In genomic region chr13:107812013-107812412, GRCh38 we compare ENCODE assay signal across 23 cellular contexts.
"Had no signal": no experiment of that assay in that cellular context is flagged by ENCODE, and none has a peak within 500 bp of the region (broad histone marks: within the 10 kb centered on the region; RNA-seq: fewer than 3 reads in every experiment).

No MANE protein-coding gene starts in this region.

- H3K9me3 ChIP-seq: colonic mucosa, esophagus muscularis mucosa, gastroesophageal sphincter, heart left ventricle, left lung, lower lobe of right lung, mucosa of descending colon had no signal

- DNase-seq: colonic mucosa; cortex of kidney; effector CD8-positive, alpha-beta T cell; effector memory CD8-positive, alpha-beta T cell; endodermal cell; foreskin keratinocyte; heart left ventricle; hypothalamus; immature natural killer cell; left cardiac atrium; left lung; left ventricle myocardium superior; lower lobe of right lung; mesenchymal stem cell; mucosa of descending colon; naive B cell had no signal

- H3K4me2 ChIP-seq: hepatocyte had no signal

- H3K4me3 ChIP-seq: colonic mucosa, esophagus muscularis mucosa, gastroesophageal sphincter, heart left ventricle, hepatocyte, left lung, lower lobe of right lung, mucosa of descending colon had no signal

- H3K27ac Mint-ChIP-seq: dendritic cell treated with granulocyte-macrophage colony-stimulating factor and Interleukin-4, amounts not matched to agents 40 ng/mL and 50 ng/mL, for 4 days; effector memory CD8-positive, alpha-beta T cell; endodermal cell; immature natural killer cell; mesothelial cell of epicardium; naive B cell had no signal

- H3K4me1 ChIP-seq: colonic mucosa, esophagus muscularis mucosa, foreskin keratinocyte, gastroesophageal sphincter, heart left ventricle, left lung, lower lobe of right lung had no signal

- H3K27ac ChIP-seq: colonic mucosa, esophagus muscularis mucosa, foreskin keratinocyte, gastroesophageal sphincter, heart left ventricle, hepatocyte, left lung, lower lobe of right lung had no signal

- H3K4me1 Mint-ChIP-seq: immature natural killer cell, naive B cell had no signal

- H3K36me3 ChIP-seq: colonic mucosa, esophagus muscularis mucosa, gastroesophageal sphincter, heart left ventricle, left lung, lower lobe of right lung had no signal

- FAIRE-seq: endothelial cell of umbilical vein, keratinocyte had no signal

- H2AFZ ChIP-seq: hepatocyte had no signal

- H3K27me3 Mint-ChIP-seq: dendritic cell treated with granulocyte-macrophage colony-stimulating factor and Interleukin-4, amounts not matched to agents 40 ng/mL and 50 ng/mL, for 4 days; effector memory CD8-positive, alpha-beta T cell; naive B cell had no signal

- H3K36me3 Mint-ChIP-seq: immature natural killer cell, mesothelial cell of epicardium, naive B cell had no signal

- H3K4me3 Mint-ChIP-seq: dendritic cell treated with granulocyte-macrophage colony-stimulating factor and Interleukin-4, amounts not matched to agents 40 ng/mL and 50 ng/mL, for 4 days; effector memory CD8-positive, alpha-beta T cell; endodermal cell; immature natural killer cell; mesothelial cell of epicardium; naive B cell had no signal

- H3K9me3 Mint-ChIP-seq: dendritic cell treated with granulocyte-macrophage colony-stimulating factor and Interleukin-4, amounts not matched to agents 40 ng/mL and 50 ng/mL, for 4 days; effector memory CD8-positive, alpha-beta T cell; endodermal cell; mesothelial cell of epicardium had no signal

- H3K27me3 ChIP-seq: colonic mucosa, esophagus muscularis mucosa, foreskin keratinocyte, gastroesophageal sphincter, heart left ventricle, hepatocyte, left lung had no signal

- ATAC-seq: effector memory CD8-positive, alpha-beta T cell; foreskin keratinocyte; gastroesophageal sphincter; heart left ventricle; left cardiac atrium; left lung; left ventricle myocardium superior; lower lobe of right lung; mucosa of descending colon had no signal
